12 cellular contexts compared by ENCODE assay signal in genomic region chr3:98565237-98565643, GRCh38.
DNase-seq lines count a peak whose midpoint lies in the region; ATAC-seq and TF ChIP-seq lines count a peak whose summit lies in the region.
"Had no signal": no experiment of that assay in that cellular context is flagged by ENCODE, and none has a peak within 500 bp of the region (broad histone marks: within the 10 kb centered on the region; RNA-seq: fewer than 3 reads in every experiment).

No MANE protein-coding gene starts in this region.

- peaks cover 0 to 6% (median 0%) of the 10 kb centered on the region in 11 experiments; a peak in 2 of 22 replicates for H3K9me3 ChIP-seq in BLaER1 treated with 17β-estradiol and CSF1 and Interleukin-3, amounts not matched to agents 10 nM and 100 nM (replicated peaks in 1 of 11)
- H3K9me3 ChIP-seq in Loucy (ENCODE audit: insufficient read depth, low read depth, low read length), result no peaks in the 10 kb centered on the region
- no peaks in the 10 kb centered on the region for H3K9me3 ChIP-seq in effector memory CD4-positive, alpha-beta T cell (ENCODE audit: control insufficient read depth, low read length)

- H2AFZ ChIP-seq in Loucy (ENCODE audit: low read length), result no peak overlapping the region

- no peaks in the 10 kb centered on the region for H3K36me3 ChIP-seq in BLaER1 treated with 17β-estradiol and CSF1 and Interleukin-3, amounts not matched to agents 10 nM and 100 nM
- H3K36me3 ChIP-seq in Loucy (ENCODE audit: insufficient read depth, low read length), result no peaks in the 10 kb centered on the region
- no peaks in the 10 kb centered on the region for H3K36me3 ChIP-seq in effector memory CD4-positive, alpha-beta T cell (ENCODE audit: control insufficient read depth, insufficient read depth, low read length)

- no peak for ATAC-seq in GM19463 (IDR thresholded peaks at IDR 0.05; ENCODE audit: unreplicated experiment)
- ATAC-seq in GM21381 (IDR thresholded peaks at IDR 0.05; ENCODE audit: unreplicated experiment), result no peak

- H3K4me3 ChIP-seq in BLaER1 treated with 17β-estradiol and CSF1 and Interleukin-3, amounts not matched to agents 10 nM and 100 nM, result no peak overlapping the region
- H3K4me3 ChIP-seq in Loucy (ENCODE audit: low read length, poor library complexity, severe bottlenecking), result peak overlapping the region; percentile 41
- H3K4me3 ChIP-seq in effector memory CD4-positive, alpha-beta T cell (ENCODE audit: insufficient read depth, low read depth, low read length, poor library complexity, severe bottlenecking), result peak overlapping the region; percentile 6

- no peak for TF ChIP-seq CTCF in Loucy (conservative IDR thresholded peaks at IDR 0.05; ENCODE audit: low read length)

- no peak overlapping the region for H3K9ac ChIP-seq in BLaER1 treated with 17β-estradiol and CSF1 and Interleukin-3, amounts not matched to agents 10 nM and 100 nM
- H3K9ac ChIP-seq in Loucy (ENCODE audit: low read depth, low read length, poor library complexity, severe bottlenecking), result no peak overlapping the region

- H3F3A ChIP-seq in Loucy (ENCODE audit: low read depth), result no peaks in the 10 kb centered on the region

- no peaks in the 10 kb centered on the region for H4K20me1 ChIP-seq in BLaER1 treated with 17β-estradiol and CSF1 and Interleukin-3, amounts not matched to agents 10 nM and 100 nM
- H4K20me1 ChIP-seq in Loucy (ENCODE audit: insufficient read depth, low read length, poor library complexity, severe bottlenecking), result no peaks in the 10 kb centered on the region

- H3K4me1 ChIP-seq in BLaER1 treated with 17β-estradiol and CSF1 and Interleukin-3, amounts not matched to agents 10 nM and 100 nM, result peaks cover 19 to 70% (median 56%) of the 10 kb centered on the region in 10 experiments
- H3K4me1 ChIP-seq in Loucy (ENCODE audit: insufficient read depth, low read length, poor library complexity, severe bottlenecking), result peaks cover 43% of the 10 kb centered on the region
- peaks cover 48% of the 10 kb centered on the region for H3K4me1 ChIP-seq in effector memory CD4-positive, alpha-beta T cell (ENCODE audit: control insufficient read depth, insufficient read depth, low read length, poor library complexity, severe bottlenecking)

- H3K27me3 ChIP-seq in BLaER1 treated with 17β-estradiol and CSF1 and Interleukin-3, amounts not matched to agents 10 nM and 100 nM, result no peaks in the 10 kb centered on the region
- no peaks in the 10 kb centered on the region for H3K27me3 ChIP-seq in Loucy (ENCODE audit: insufficient read depth, low read length, poor library complexity, severe bottlenecking)
- no peaks in the 10 kb centered on the region for H3K27me3 ChIP-seq in effector memory CD4-positive, alpha-beta T cell (replicated peaks; ENCODE audit: control insufficient read depth, insufficient read depth, low read length, poor library complexity, severe bottlenecking)

- no peaks in the 10 kb centered on the region for H3K79me2 ChIP-seq in Loucy (ENCODE audit: insufficient read depth, low read length)

- H3K9me2 ChIP-seq in Loucy (replicated peaks; ENCODE audit: low read depth, low read length), result no peaks in the 10 kb centered on the region

- peak overlapping the region in 6 of 11 experiments; percentile 69 to 87 (median 80); a peak in 10 of 22 replicates for H3K4me2 ChIP-seq in BLaER1 treated with 17β-estradiol and CSF1 and Interleukin-3, amounts not matched to agents 10 nM and 100 nM
- H3K4me2 ChIP-seq in Loucy (ENCODE audit: low read depth, low read length, poor library complexity, severe bottlenecking), result peak overlapping the region; percentile 37

- DNase-seq in GM04504 (ENCODE audit: low read depth) (peak; percentile 18), NOMO-1 (lab: John Stamatoyannopoulos, UW; ENCODE audit: unreplicated experiment in 2 of 2) (no peak)
- DNase-seq in effector memory CD4-positive, alpha-beta T cell, result no peak
- no peak for DNase-seq in stimulated activated CD4-positive, alpha-beta T cell treated with anti-CD3 and anti-CD28 coated beads, Interleukin-4, amount 100 ng/mL, for 24 hours
- DNase-seq: C1 segment of cervical spinal cord; effector CD8-positive, alpha-beta T cell; NCI-H1417; NCI-H526 treated with DMSO at 0.1 percent for 48 hours had no signal

- H3K27ac ChIP-seq in BLaER1 treated with 17β-estradiol and CSF1 and Interleukin-3, amounts not matched to agents 10 nM and 100 nM, result peak overlapping the region in 5 of 11 experiments; percentile 31 to 84 (median 63); a peak in 8 of 22 replicates
- peak overlapping the region; percentile 87 for H3K27ac ChIP-seq in effector memory CD4-positive, alpha-beta T cell (ENCODE audit: insufficient read depth, low read length, poor library complexity, severe bottlenecking)

Comparison
In these comparisons a context has a peak if more than half of its experiments do, and no peak if none do; other contexts are left out.
1. H3K4me3 ChIP-seq: peak in Loucy (single experiment) and effector memory CD4-positive, alpha-beta T cell (single experiment); none in BLaER1 treated with 17β-estradiol and CSF1 and Interleukin-3, amounts not matched to agents 10 nM and 100 nM (0 of 10).